In genomic region chr17:48754500-48755261, GRCh38 we compare ENCODE assay signal across 2 cellular contexts.
TF ChIP-seq lines count a peak whose summit lies in the region.

No MANE protein-coding gene starts in this region.

TF ChIP-seq in IMR-90, 13 proteins besides CTCF, POLR2A, EP300 and RAD21:
- no peak for TF ChIP-seq FOS (IDR thresholded peaks at IDR 0.05; ENCODE audit: low read depth, low read length)
- TF ChIP-seq MAZ (IDR thresholded peaks at IDR 0.05; ENCODE audit: borderline replicate concordance, low read depth, low read length): no peak
- no peak for TF ChIP-seq NFE2L2 (IDR thresholded peaks at IDR 0.05; ENCODE audit: low read depth, low read length)
- TF ChIP-seq ELK1 (IDR thresholded peaks at IDR 0.05; ENCODE audit: borderline replicate concordance, low read depth, low read length): no peak
- TF ChIP-seq CHD1 (IDR thresholded peaks at IDR 0.05; ENCODE audit: low read depth, low read length): no peak
- TF ChIP-seq USF2 (IDR thresholded peaks at IDR 0.05; ENCODE audit: low read depth, low read length): no peak

TF ChIP-seq in endothelial cell of umbilical vein, 7 proteins besides CTCF, POLR2A, EP300 and RAD21:
- no peak for TF ChIP-seq GATA2 (IDR thresholded peaks at IDR 0.05; ENCODE audit: insufficient read depth, insufficient read length, low read depth, low read length)
- TF ChIP-seq EZH2 (IDR thresholded peaks at IDR 0.05; ENCODE audit: borderline replicate concordance, low read depth, low read length, severe bottlenecking): peak; percentile 81
TF ChIP-seq in endothelial cell of umbilical vein: peak in this region for 1.
